Comparison of ENCODE assay signal across 22 cellular contexts in genomic region chr4:156247470-156247869, GRCh38.
DNase-seq lines count a peak whose midpoint lies in the region; ATAC-seq, FAIRE-seq and TF ChIP-seq lines count a peak whose summit lies in the region.
"Had no signal": no experiment of that assay in that cellular context is flagged by ENCODE, and none has a peak within 500 bp of the region (broad histone marks: within the 10 kb centered on the region; RNA-seq: fewer than 3 reads in every experiment).

No MANE protein-coding gene starts in this region.

- 14% methylated on average over 2 of the region's 2 CpGs for WGBS in A549 (ENCODE audit: missing lambda C conversion rate)
- WGBS in K562 (ENCODE audit: insufficient coverage, low coverage, missing lambda C conversion rate), result 0% methylated on average over 2 of the region's 2 CpGs

- H3K4me1 ChIP-seq in A549, result no peaks in the 10 kb centered on the region
- no peaks in the 10 kb centered on the region for H3K4me1 ChIP-seq in GM23338 (ENCODE audit: insufficient read depth)
- H3K4me1 ChIP-seq in K562 (replicated peaks in 1 of 2; ENCODE audit: control insufficient read depth in 2 of 2, insufficient read depth in 2 of 2, low read length in 2 of 2), result no peaks in the 10 kb centered on the region
- H3K4me1 ChIP-seq: BE2C had no signal

- TF ChIP-seq EP300 in A549 (IDR thresholded peaks at IDR 0.05), result no peak
- TF ChIP-seq EP300 in K562 (IDR thresholded peaks at IDR 0.05; ENCODE audit: low read length), result no peak

- H3K36me3 Mint-ChIP-seq in GM23338 (ENCODE audit: low read depth) (no peaks in the 10 kb centered on the region), type B pancreatic cell (peaks cover 4% of the 10 kb centered on the region)
- H3K36me3 Mint-ChIP-seq: CD4-positive, CD25-positive, alpha-beta regulatory T cell; CD8-positive, alpha-beta memory T cell had no signal

- H3K9me3 ChIP-seq in A549, result no peaks in the 10 kb centered on the region
- H3K9me3 ChIP-seq in K562 (replicated peaks; ENCODE audit: control insufficient read depth, insufficient read depth, low read depth, low read length), result no peaks in the 10 kb centered on the region
- H3K9me3 ChIP-seq: BE2C had no signal

- H4K20me1 ChIP-seq in GM23338 (replicated peaks; ENCODE audit: insufficient read depth) (no peaks in the 10 kb centered on the region), K562 (replicated peaks; ENCODE audit: control insufficient read depth, insufficient read depth, low read length) (no peaks in the 10 kb centered on the region)

- FAIRE-seq in A549 (lab: Jason Lieb, UNC) (no peak), K562 (lab: Jason Lieb, UNC) (no peak)
- FAIRE-seq: HTR-8/SVneo had no signal

- no peak for DNase-seq in A549 (ENCODE audit: low read depth in 1 of 2, low spot score in 1 of 2)
- DNase-seq in GM23338 (ENCODE audit: low spot score), result no peak
- peak; percentile 80 for DNase-seq in OCI-M1 (lab: John Stamatoyannopoulos, UW)
- DNase-seq in K562 (ENCODE audit: extremely low read depth in 1 of 4, low spot score in 3 of 4), result no peak
- DNase-seq in GDM1 (lab: John Stamatoyannopoulos, UW), result no peak
- no peak for DNase-seq in pons (ENCODE audit: low spot score)
- no peak for DNase-seq in type B pancreatic cell (ENCODE audit: extremely low spot score, unreplicated experiment)
- no peak for DNase-seq in NCI-H510A treated with DMSO at 0.1 percent for 48 hours (lab: John Stamatoyannopoulos, UW)
- DNase-seq: ACHN; BE2C; C1 segment of cervical spinal cord; CD4-positive, CD25-positive, alpha-beta regulatory T cell; CD8-positive, alpha-beta memory T cell; COR-L47; DMS 273 treated with DMSO at 0.1 percent for 48 hours; DMS53; DND-41; EL; GM23248; H7 had no signal

- no TSS peak for BruUV-seq in K562 (replicated peaks; lab: Mats Ljungman, UMichigan)

- H3K79me2 ChIP-seq in GM23338 (replicated peaks; ENCODE audit: insufficient read depth) (no peaks in the 10 kb centered on the region), K562 (ENCODE audit: control insufficient read depth, insufficient read depth, low read length) (no peaks in the 10 kb centered on the region)

- TF ChIP-seq CTCF in A549 (IDR thresholded peaks at IDR 0.05) (no peak), GM23338 (conservative IDR thresholded peaks at IDR 0.05; ENCODE audit: low read depth in 2 of 2) (no peak), K562 (IDR thresholded peaks at IDR 0.05 in 2 of 3, conservative IDR thresholded peaks at IDR 0.05 in 1 of 3; ENCODE audit: insufficient read depth in 2 of 3, low read depth in 1 of 3, low read length in 3 of 3) (no peak), type B pancreatic cell (conservative IDR thresholded peaks at IDR 0.05) (no peak)

- H3K9ac ChIP-seq in K562 (ENCODE audit: insufficient read depth in 1 of 2, low read depth in 2 of 2, low read length in 2 of 2), result no peak overlapping the region
- H3K9ac ChIP-seq: GM23248, KMS-11 had no signal

- H3K4me3 Mint-ChIP-seq in GM23338, result no peak overlapping the region
- H3K4me3 Mint-ChIP-seq in type B pancreatic cell, result no peak overlapping the region
- H3K4me3 Mint-ChIP-seq: CD4-positive, CD25-positive, alpha-beta regulatory T cell; CD8-positive, alpha-beta memory T cell had no signal

- 0 out of 2 replicates have a peak overlapping the region, but pooled peaks have one; percentile 50 for H2AFZ ChIP-seq in GM23338
- H2AFZ ChIP-seq in K562 (ENCODE audit: low read depth, low read length), result no peak overlapping the region
- H2AFZ ChIP-seq: GM23248 had no signal

- H3K27ac ChIP-seq in A549 (no peak overlapping the region), GM23338 (ENCODE audit: low read depth) (no peak overlapping the region), K562 (ENCODE audit: extremely low read depth, low read depth, low read length) (no peak overlapping the region)
- H3K27ac ChIP-seq: GM23248, KMS-11 had no signal

- H3K27me3 Mint-ChIP-seq in GM23338 (ENCODE audit: insufficient read depth, low read depth, poor library complexity) (no peaks in the 10 kb centered on the region), type B pancreatic cell (no peaks in the 10 kb centered on the region)
- H3K27me3 Mint-ChIP-seq: CD4-positive, CD25-positive, alpha-beta regulatory T cell; CD8-positive, alpha-beta memory T cell had no signal

- CTCF ChIA-PET in A549 (lab: Yijun Ruan, JAX) (no interaction called here), K562 (lab: Yijun Ruan, JAX; ENCODE audit: low intra/inter-chr PET ratio) (no interaction called here)

- TF ChIP-seq POLR2A in A549 (IDR thresholded peaks at IDR 0.05; ENCODE audit: low read length), result no peak
- no peak for TF ChIP-seq POLR2A in K562 (conservative IDR thresholded peaks at IDR 0.05)

- H3K27me3 ChIP-seq in GM23338 (ENCODE audit: insufficient read depth) (no peaks in the 10 kb centered on the region), K562 (ENCODE audit: control insufficient read depth in 2 of 2, insufficient read depth in 2 of 2, low read length in 2 of 2) (no peaks in the 10 kb centered on the region)
- H3K27me3 ChIP-seq: BE2C had no signal

- H3K4me2 ChIP-seq in A549 (no peak overlapping the region), GM23338 (no peak overlapping the region), K562 (ENCODE audit: insufficient read depth, low read length) (no peak overlapping the region)
- H3K4me2 ChIP-seq: KMS-11 had no signal

- H3K4me3 ChIP-seq in A549, result no peak overlapping the region
- H3K4me3 ChIP-seq in GM23338, result no peak overlapping the region
- no peak overlapping the region for H3K4me3 ChIP-seq in K562
- H3K4me3 ChIP-seq: GM23248 had no signal

- H3K9me3 Mint-ChIP-seq in GM23338, result no peaks in the 10 kb centered on the region
- H3K9me3 Mint-ChIP-seq in type B pancreatic cell, result peaks cover 5% of the 10 kb centered on the region

- TF ChIP-seq RAD21 in A549 (conservative IDR thresholded peaks at IDR 0.05 in 1 of 2, IDR thresholded peaks at IDR 0.05 in 1 of 2), result no peak
- TF ChIP-seq RAD21 in K562 (CRISPR knock-in tag; conservative IDR thresholded peaks at IDR 0.05 in 1 of 2, IDR thresholded peaks at IDR 0.05 in 1 of 2), result no peak

- no peaks in the 10 kb centered on the region for H3K9me2 ChIP-seq in GM23338 (ENCODE audit: insufficient read depth)

- intact Hi-C loops in K562 (cut with micrococcal nuclease), result no loop called here

- H3K27ac Mint-ChIP-seq in GM23338 (0 out of 2 replicates have a peak overlapping the region, but pooled peaks have one; percentile 19), type B pancreatic cell (no peak overlapping the region)
- H3K27ac Mint-ChIP-seq: CD4-positive, CD25-positive, alpha-beta regulatory T cell; CD8-positive, alpha-beta memory T cell had no signal

- H3K36me3 ChIP-seq in GM23338 (ENCODE audit: insufficient read depth), result no peaks in the 10 kb centered on the region
- no peaks in the 10 kb centered on the region for H3K36me3 ChIP-seq in K562 (ENCODE audit: control insufficient read depth, insufficient read depth, low read length)
- H3K36me3 ChIP-seq: BE2C had no signal

- no peaks in the 10 kb centered on the region for H3K9me1 ChIP-seq in K562 (ENCODE audit: control insufficient read depth, insufficient read depth, low read length)

- no peak for ATAC-seq in A549
- ATAC-seq in GM23338, result no peak
- no peak for ATAC-seq in K562

- no peaks in the 10 kb centered on the region for H3F3A ChIP-seq in GM23338 (replicated peaks; ENCODE audit: low read depth)

- H3K4me1 Mint-ChIP-seq in GM23338, result no peaks in the 10 kb centered on the region
- H3K4me1 Mint-ChIP-seq in type B pancreatic cell (ENCODE audit: unreplicated experiment), result peaks cover 1% of the 10 kb centered on the region
- H3K4me1 Mint-ChIP-seq: CD4-positive, CD25-positive, alpha-beta regulatory T cell; CD8-positive, alpha-beta memory T cell had no signal

- in situ Hi-C loops in K562 (cut with MboI), result no loop called here

- POLR2A ChIA-PET in A549 (lab: Yijun Ruan, JAX) (no interaction called here), K562 (lab: Yijun Ruan, JAX) (no interaction called here)

TF ChIP-seq in A549, 52 proteins besides CTCF, POLR2A, EP300 and RAD21:
- TF ChIP-seq RNF2 (IDR thresholded peaks at IDR 0.05; ENCODE audit: borderline replicate concordance, low read depth) (no peak), RCOR1 (IDR thresholded peaks at IDR 0.05; ENCODE audit: low read depth, low read length) (no peak), POLR2AphosphoS2 (conservative IDR thresholded peaks at IDR 0.05; ENCODE audit: low read length) (no peak), MAZ (IDR thresholded peaks at IDR 0.05; ENCODE audit: borderline replicate concordance, low read depth, low read length) (no peak), MAFK (IDR thresholded peaks at IDR 0.05; ENCODE audit: partially characterized antibody) (peak; percentile 90), JUNB (IDR thresholded peaks at IDR 0.05) (no peak)

TF ChIP-seq in GM23338, 12 proteins besides CTCF, POLR2A, EP300 and RAD21:
- TF ChIP-seq ZNF114 (CRISPR knock-in tag; IDR thresholded peaks at IDR 0.05) (no peak), ZNF331 (CRISPR knock-in tag; IDR thresholded peaks at IDR 0.05; ENCODE audit: low read depth) (no peak)

TF ChIP-seq in K562, 482 proteins besides CTCF, POLR2A, EP300 and RAD21:
- no peak for TF ChIP-seq SIRT6 (IDR thresholded peaks at IDR 0.05; ENCODE audit: low read depth, low read length)
- TF ChIP-seq MYBL2 (IDR thresholded peaks at IDR 0.05; ENCODE audit: low read depth), result no peak
- no peak for TF ChIP-seq MYBL2 (CRISPR knock-in tag; IDR thresholded peaks at IDR 0.05; ENCODE audit: borderline replicate concordance)
- peak; percentile 73 for TF ChIP-seq ZNF316 (IDR thresholded peaks at IDR 0.05)
- peak; percentile 66 for TF ChIP-seq MAFF (IDR thresholded peaks at IDR 0.05; ENCODE audit: low read length)
- TF ChIP-seq MAFG (tag; conservative IDR thresholded peaks at IDR 0.05), result peak; percentile 61
- TF ChIP-seq ZNF717 (CRISPR knock-in tag; IDR thresholded peaks at IDR 0.05), result no peak
- peak; percentile 74 for TF ChIP-seq MAFK (IDR thresholded peaks at IDR 0.05; ENCODE audit: low read length)
- TF ChIP-seq C11orf30 (IDR thresholded peaks at IDR 0.05; ENCODE audit: low read depth), result peak; percentile 55; the same call in 1 of the 2 replicates

Comparison
In these comparisons a context has a peak if more than half of its experiments do, and no peak if none do; other contexts are left out.
1. Of the 35 proteins assayed by ChIP-seq in both K562 and A549: peak only in K562: none; only in A549: none; in both: MAFK; in neither: 34.